Comparison of ENCODE assay signal across 15 cellular contexts in genomic region chr10:76050291-76050625, GRCh38.
DNase-seq lines count a peak whose midpoint lies in the region; ATAC-seq, FAIRE-seq and TF ChIP-seq lines count a peak whose summit lies in the region.
"Had no signal": no experiment of that assay in that cellular context is flagged by ENCODE, and none has a peak within 500 bp of the region (broad histone marks: within the 10 kb centered on the region; RNA-seq: fewer than 3 reads in every experiment).

No MANE protein-coding gene starts in this region.

- TF ChIP-seq EP300 in HepG2 (IDR thresholded peaks at IDR 0.05; ENCODE audit: low read depth in 2 of 2, low read length in 2 of 2), result no peak
- no peak for TF ChIP-seq EP300 in HepG2 (CRISPR knock-in tag; IDR thresholded peaks at IDR 0.05; ENCODE audit: borderline replicate concordance)

- H3F3A ChIP-seq in PC-3 (ENCODE audit: low read length, unreplicated experiment), result no peaks in the 10 kb centered on the region

- H3K4me2 ChIP-seq in HepG2 (ENCODE audit: low read depth, low read length), result peak overlapping the region; percentile 67
- H3K4me2 ChIP-seq in PC-3 (ENCODE audit: low read length), result no peak overlapping the region
- H3K4me2 ChIP-seq: KMS-11, SK-N-SH had no signal

- no peaks in the 10 kb centered on the region for H3K36me3 Mint-ChIP-seq in naive thymus-derived CD4-positive, alpha-beta T cell
- no peaks in the 10 kb centered on the region for H3K36me3 Mint-ChIP-seq in activated naive CD8-positive, alpha-beta T cell treated with anti-CD3 and anti-CD28 coated beads for 36 hours
- H3K36me3 Mint-ChIP-seq: CD8-positive, alpha-beta memory T cell had no signal

- FAIRE-seq in HepG2 (lab: Jason Lieb, UNC) (no peak), GM19239 (lab: Jason Lieb, UNC) (no peak)
- FAIRE-seq: H54 had no signal

- ATAC-seq in HepG2 (peak; percentile 3; the same call in 2 of the 3 replicates), right lobe of liver (no peak), PC-3 (peak; percentile 14; the same call in 1 of the 2 replicates), GM21423 (IDR thresholded peaks at IDR 0.05; ENCODE audit: unreplicated experiment) (no peak)
- ATAC-seq in naive thymus-derived CD4-positive, alpha-beta T cell, result peak; percentile 16

- DNase-seq in HepG2 (ENCODE audit: low spot score) (no peak), right lobe of liver (no peak), PC-3 (peak; percentile 48), iPS-NIHi11 (ENCODE audit: low spot score) (no peak), GM19239 (ENCODE audit: insufficient read length, low spot score) (no peak)
- DNase-seq in naive thymus-derived CD4-positive, alpha-beta T cell, result no peak
- DNase-seq in activated naive CD8-positive, alpha-beta T cell treated with anti-CD3 and anti-CD28 coated beads for 36 hours, result no peak
- DNase-seq: CD8-positive, alpha-beta memory T cell; DMS 273 treated with DMSO at 0.1 percent for 48 hours; NCI-H187 treated with DMSO at 0.1 percent for 48 hours; NCI-H526 treated with DMSO at 0.1 percent for 48 hours; SK-N-SH had no signal

- peaks cover 0 to 11% (median 0%) of the 10 kb centered on the region in 5 donors for H3K27me3 Mint-ChIP-seq in naive thymus-derived CD4-positive, alpha-beta T cell
- H3K27me3 Mint-ChIP-seq in activated naive CD8-positive, alpha-beta T cell treated with anti-CD3 and anti-CD28 coated beads for 36 hours, result peaks cover 9% of the 10 kb centered on the region
- H3K27me3 Mint-ChIP-seq: CD8-positive, alpha-beta memory T cell had no signal

- H3K9me2 ChIP-seq in PC-3 (replicated peaks; ENCODE audit: low read length), result peaks cover 6% of the 10 kb centered on the region; the same call in 1 of the 2 replicates
- H3K9me2 ChIP-seq: SK-N-SH had no signal

- no peak for TF ChIP-seq RAD21 in HepG2 (CRISPR knock-in tag; IDR thresholded peaks at IDR 0.05)

- H2AFZ ChIP-seq in HepG2 (ENCODE audit: low read length) (no peak overlapping the region), PC-3 (ENCODE audit: low read length) (no peak overlapping the region)

- H3K79me2 ChIP-seq in HepG2 (ENCODE audit: insufficient read depth, low read length) (no peaks in the 10 kb centered on the region), PC-3 (ENCODE audit: low read length) (no peaks in the 10 kb centered on the region)

- POLR2A ChIA-PET in HepG2 (lab: Yijun Ruan, JAX) (interaction anchor here (1.4 to 6.9 kb wide), 16 partner anchors 9 to 648 kb away, joined by 4 to 145 read pairs (median 11); partner anchors contain the start of gene ZNF503), PC-3 (lab: Charles Lee; ENCODE audit: unreplicated experiment) (no interaction called here)
- POLR2A ChIA-PET in naive thymus-derived CD4-positive, alpha-beta T cell (lab: Charles Lee), result no interaction called here

- H3K9me3 ChIP-seq in HepG2 (ENCODE audit: low read length) (no peaks in the 10 kb centered on the region), right lobe of liver (no peaks in the 10 kb centered on the region), PC-3 (ENCODE audit: low read length) (no peaks in the 10 kb centered on the region)
- peaks cover 0 to under 1% (median 0%) of the 10 kb centered on the region in 3 experiments for H3K9me3 ChIP-seq in naive thymus-derived CD4-positive, alpha-beta T cell (ENCODE audit: control insufficient read depth in 2 of 3, low read length in 3 of 3)
- H3K9me3 ChIP-seq: SK-N-SH had no signal

- CTCF ChIA-PET in HepG2 (lab: Yijun Ruan, JAX; ENCODE audit: low intra/inter-chr PET ratio, low total read pairs) (no interaction called here), PC-3 (lab: Charles Lee) (no interaction called here)
- CTCF ChIA-PET in naive thymus-derived CD4-positive, alpha-beta T cell (lab: Charles Lee), result no interaction called here

- TF ChIP-seq CTCF in HepG2 (CRISPR knock-in tag; IDR thresholded peaks at IDR 0.05) (no peak), right lobe of liver (IDR thresholded peaks at IDR 0.05) (no peak), PC-3 (conservative IDR thresholded peaks at IDR 0.05; ENCODE audit: low read depth, low read length) (no peak)

- peaks cover 0 to 8% (median 5%) of the 10 kb centered on the region in 7 donors for H3K4me1 Mint-ChIP-seq in naive thymus-derived CD4-positive, alpha-beta T cell
- no peaks in the 10 kb centered on the region for H3K4me1 Mint-ChIP-seq in activated naive CD8-positive, alpha-beta T cell treated with anti-CD3 and anti-CD28 coated beads for 36 hours
- H3K4me1 Mint-ChIP-seq: CD8-positive, alpha-beta memory T cell had no signal

- H3K4me3 ChIP-seq in HepG2 (replicated peaks in 1 of 3; ENCODE audit: insufficient read depth in 1 of 3, low read depth in 2 of 3, low read length in 3 of 3) (no peak overlapping the region), right lobe of liver (no peak overlapping the region), PC-3 (ENCODE audit: low read length) (no peak overlapping the region)
- H3K4me3 ChIP-seq in naive thymus-derived CD4-positive, alpha-beta T cell (ENCODE audit: low read length), result no peak overlapping the region

- no peaks in the 10 kb centered on the region for H3K27me3 ChIP-seq in HepG2 (ENCODE audit: control insufficient read depth in 1 of 2, insufficient read depth in 2 of 2, low read length in 2 of 2)
- H3K27me3 ChIP-seq in right lobe of liver, result no peaks in the 10 kb centered on the region
- H3K27me3 ChIP-seq in PC-3 (ENCODE audit: low read length), result peaks cover 77% of the 10 kb centered on the region
- no peaks in the 10 kb centered on the region for H3K27me3 ChIP-seq in naive thymus-derived CD4-positive, alpha-beta T cell (ENCODE audit: control insufficient read depth in 2 of 2, insufficient read depth in 2 of 2, low read length in 2 of 2)

- peak overlapping the region; percentile 93 for H3K27ac ChIP-seq in HepG2 (ENCODE audit: extremely low read length, insufficient read depth, low read length)
- H3K27ac ChIP-seq in right lobe of liver, result peak overlapping the region in 1 of 3 donors; percentile 76
- H3K27ac ChIP-seq in PC-3 (ENCODE audit: low read length), result no peak overlapping the region
- H3K27ac ChIP-seq in naive thymus-derived CD4-positive, alpha-beta T cell (ENCODE audit: low read depth, low read length), result no peak overlapping the region
- H3K27ac ChIP-seq: KMS-11 had no signal

- peaks cover 0 to 11% (median 2%) of the 10 kb centered on the region in 11 donors for H3K9me3 Mint-ChIP-seq in naive thymus-derived CD4-positive, alpha-beta T cell
- peaks cover 2% of the 10 kb centered on the region for H3K9me3 Mint-ChIP-seq in activated naive CD8-positive, alpha-beta T cell treated with anti-CD3 and anti-CD28 coated beads for 36 hours

- no peak overlapping the region for H3K4me3 Mint-ChIP-seq in naive thymus-derived CD4-positive, alpha-beta T cell
- H3K4me3 Mint-ChIP-seq in activated naive CD8-positive, alpha-beta T cell treated with anti-CD3 and anti-CD28 coated beads for 36 hours, result no peak overlapping the region
- H3K4me3 Mint-ChIP-seq: CD8-positive, alpha-beta memory T cell had no signal

- intact Hi-C loops in HepG2 (cut with micrococcal nuclease; ENCODE audit: unreplicated experiment) (loop anchor here (2.0 to 5.0 kb wide), 4 partner anchors 17 to 261 kb away; no protein-coding TSS in a partner anchor), right lobe of liver (cut with DNase I) (no loop called here), PC-3 (cut with micrococcal nuclease) (no loop called here)
- intact Hi-C loops in naive thymus-derived CD4-positive, alpha-beta T cell (cut with micrococcal nuclease), result no loop called here

- TF ChIP-seq POLR2A in HepG2 (IDR thresholded peaks at IDR 0.05; ENCODE audit: insufficient read depth in 1 of 2, low read depth in 2 of 2, low read length in 2 of 2), result no peak; a peak in 1 of 4 replicates
- no peak for TF ChIP-seq POLR2A in right lobe of liver (IDR thresholded peaks at IDR 0.05)

- BruUV-seq in HepG2 (replicated peaks; lab: Mats Ljungman, UMichigan) (no TSS peak), PC-3 (replicated peaks; lab: Mats Ljungman, UMichigan) (no TSS peak)

- in situ Hi-C loops in HepG2 (cut with HindIII; ENCODE audit: extremely low pct_ligation_motif_present, low pct_unique_long_range_greater_than_20kb), result no loop called here

- peaks cover 79% of the 10 kb centered on the region for H3K4me1 ChIP-seq in HepG2 (ENCODE audit: insufficient read depth, low read length)
- H3K4me1 ChIP-seq in right lobe of liver, result peaks cover 0 to 29% (median 4%) of the 10 kb centered on the region in 4 donors
- no peaks in the 10 kb centered on the region for H3K4me1 ChIP-seq in PC-3 (ENCODE audit: insufficient read depth, low read length)
- H3K4me1 ChIP-seq in naive thymus-derived CD4-positive, alpha-beta T cell (ENCODE audit: control insufficient read depth in 2 of 2, insufficient read depth in 2 of 2, low read length in 2 of 2), result no peaks in the 10 kb centered on the region

- no peaks in the 10 kb centered on the region for H3K36me3 ChIP-seq in HepG2 (replicated peaks in 1 of 2; ENCODE audit: control insufficient read depth in 1 of 2, insufficient read depth in 2 of 2, low read length in 2 of 2)
- H3K36me3 ChIP-seq in right lobe of liver, result no peaks in the 10 kb centered on the region
- no peaks in the 10 kb centered on the region for H3K36me3 ChIP-seq in PC-3 (ENCODE audit: low read depth, low read length)
- no peaks in the 10 kb centered on the region for H3K36me3 ChIP-seq in naive thymus-derived CD4-positive, alpha-beta T cell (ENCODE audit: control insufficient read depth in 2 of 3, insufficient read depth in 3 of 3, low read length in 3 of 3)

- H3K9ac ChIP-seq in HepG2 (ENCODE audit: insufficient read depth, low read depth, low read length) (peak overlapping the region; percentile 64), PC-3 (ENCODE audit: low read length) (no peak overlapping the region)
- H3K9ac ChIP-seq: KMS-11, SK-N-SH had no signal

- no peak overlapping the region for H3K27ac Mint-ChIP-seq in naive thymus-derived CD4-positive, alpha-beta T cell
- H3K27ac Mint-ChIP-seq in activated naive CD8-positive, alpha-beta T cell treated with anti-CD3 and anti-CD28 coated beads for 36 hours, result no peak overlapping the region
- H3K27ac Mint-ChIP-seq: CD8-positive, alpha-beta memory T cell had no signal

- H4K20me1 ChIP-seq in HepG2 (ENCODE audit: insufficient read depth, low read length) (no peaks in the 10 kb centered on the region), PC-3 (ENCODE audit: low read length) (no peaks in the 10 kb centered on the region)

TF ChIP-seq in HepG2, 621 proteins besides CTCF, POLR2A, EP300 and RAD21 (continues in another document):
- TF ChIP-seq ZNF121 (CRISPR knock-in tag; IDR thresholded peaks at IDR 0.05) (no peak), MED1 (CRISPR knock-in tag; IDR thresholded peaks at IDR 0.05) (0 out of 2 replicates have a peak, but pooled peaks have one; percentile 29), SMC3 (IDR thresholded peaks at IDR 0.05; ENCODE audit: low read length) (0 out of 2 replicates have a peak, but pooled peaks have one; percentile 4), CHD4 (IDR thresholded peaks at IDR 0.05; ENCODE audit: borderline replicate concordance, low read length) (0 out of 2 replicates have a peak, but pooled peaks have one; percentile 30), SAFB2 (CRISPR knock-in tag; IDR thresholded peaks at IDR 0.05; ENCODE audit: borderline replicate concordance, low read depth) (no peak), ATF7-NPFF (CRISPR knock-in tag; IDR thresholded peaks at IDR 0.05; ENCODE audit: low read depth) (no peak), EHMT2 (IDR thresholded peaks at IDR 0.05; ENCODE audit: borderline replicate concordance, low read depth, low read length) (0 out of 2 replicates have a peak, but pooled peaks have one; percentile 46)

Comparison
In these comparisons a context has a peak if more than half of its experiments do, and no peak if none do; other contexts are left out.
1. ATAC-seq: peak in HepG2 (single experiment), PC-3 (single experiment) and naive thymus-derived CD4-positive, alpha-beta T cell (single experiment); none in right lobe of liver (0 of 4) and GM21423 (single experiment).